9 cellular contexts compared by ENCODE assay signal in genomic region chr10:109895848-109896247, GRCh38. TPM values are rescaled to one million over a fixed set of nuclear protein-coding genes. Genes with fewer than 3 reads are reported as not detected.
DNase-seq lines count a peak whose midpoint lies in the region; ATAC-seq and TF ChIP-seq lines count a peak whose summit lies in the region.
"Had no signal": no experiment of that assay in that cellular context is flagged by ENCODE, and none has a peak within 500 bp of the region (broad histone marks: within the 10 kb centered on the region; RNA-seq: fewer than 3 reads in every experiment).

No MANE protein-coding gene starts in this region.

- CTCF ChIA-PET in MCF 10A (lab: Yijun Ruan, JAX): interaction anchor here (0.6 to 4.9 kb wide), 9 partner anchors 8 to 272 kb away, joined by 3 to 44 read pairs (median 4); no protein-coding TSS in a partner anchor
- CTCF ChIA-PET in mammary epithelial cell (lab: Charles Lee; ENCODE audit: low non-redundant PET): no interaction called here
- CTCF ChIA-PET in OCI-LY7 (lab: Charles Lee; ENCODE audit: unreplicated experiment): interaction anchor here (0.7 kb wide), 1 partner anchor 12 kb away, joined by 3 read pairs; no protein-coding TSS in a partner anchor

- H4K20me1 ChIP-seq in mammary epithelial cell (ENCODE audit: insufficient read depth, low read length) (no peaks in the 10 kb centered on the region), MM.1S (ENCODE audit: insufficient read depth, low read length) (no peaks in the 10 kb centered on the region), OCI-LY7 (ENCODE audit: insufficient read depth, low read length) (no peaks in the 10 kb centered on the region)

- no peak for ATAC-seq in HG02759 (IDR thresholded peaks at IDR 0.05; ENCODE audit: unreplicated experiment)

- H3K4me2 ChIP-seq in mammary epithelial cell (ENCODE audit: insufficient read depth, low read depth, low read length): no peak overlapping the region
- H3K4me2 ChIP-seq in MM.1S (ENCODE audit: low read depth, low read length): no peak overlapping the region
- H3K4me2 ChIP-seq in OCI-LY7 (ENCODE audit: low read length): no peak overlapping the region

- H3K27me3 Mint-ChIP-seq in MCF 10A (ENCODE audit: insufficient read depth, unreplicated experiment) (no peaks in the 10 kb centered on the region), nephron (ENCODE audit: low read depth) (no peaks in the 10 kb centered on the region)

- H3K27me3 ChIP-seq in mammary epithelial cell (ENCODE audit: insufficient read depth, low read length): no peaks in the 10 kb centered on the region
- no peaks in the 10 kb centered on the region for H3K27me3 ChIP-seq in MM.1S (replicated peaks; ENCODE audit: insufficient read depth, low read length)
- H3K27me3 ChIP-seq: upper lobe of left lung had no signal

- no peak overlapping the region for H3K27ac ChIP-seq in mammary epithelial cell (ENCODE audit: insufficient read depth, low read depth, low read length)
- peak overlapping the region; percentile 57 for H3K27ac ChIP-seq in cingulate gyrus (ENCODE audit: low read depth, low read length)
- H3K27ac ChIP-seq in urinary bladder (ENCODE audit: low read depth): peak overlapping the region; percentile 12
- no peak overlapping the region for H3K27ac ChIP-seq in MM.1S (ENCODE audit: low read length)
- H3K27ac ChIP-seq in OCI-LY7 (ENCODE audit: low read depth, low read length, poor library complexity, severe bottlenecking): no peak overlapping the region

- dilution Hi-C loops in mammary epithelial cell (cut with HindIII; ENCODE audit: low sequenced_read_pairs): loop anchor here (5.0 kb wide), 1 partner anchor 36 kb away; no protein-coding TSS in a partner anchor

- 0 out of 2 replicates have a peak, but pooled peaks cover 9% of the 10 kb centered on the region for H3F3A ChIP-seq in MM.1S (ENCODE audit: insufficient read depth, low read length)

- TF ChIP-seq CTCF in MCF 10A (IDR thresholded peaks at IDR 0.05; ENCODE audit: unreplicated experiment) (no peak), mammary epithelial cell (conservative IDR thresholded peaks at IDR 0.05 in 1 of 2, IDR thresholded peaks at IDR 0.05 in 1 of 2; ENCODE audit: extremely low read depth in 1 of 2, insufficient read depth in 1 of 2, low read depth in 1 of 2, low read length in 2 of 2) (no peak), nephron (IDR thresholded peaks at IDR 0.05; ENCODE audit: unreplicated experiment in 3 of 3) (no peak), MM.1S (IDR thresholded peaks at IDR 0.05; ENCODE audit: low read length) (no peak), OCI-LY7 (conservative IDR thresholded peaks at IDR 0.05; ENCODE audit: low read length) (no peak)

- intact Hi-C loops in MCF 10A (cut with micrococcal nuclease) (loop anchor here (2.0 kb wide), 1 partner anchor 17 kb away; no protein-coding TSS in a partner anchor), mammary epithelial cell (cut with micrococcal nuclease) (no loop called here), OCI-LY7 (cut with micrococcal nuclease; ENCODE audit: unreplicated experiment) (no loop called here)

- H3K36me3 ChIP-seq in mammary epithelial cell (ENCODE audit: insufficient read depth, low read length): peaks cover 1% of the 10 kb centered on the region
- H3K36me3 ChIP-seq in urinary bladder (ENCODE audit: insufficient read depth): no peaks in the 10 kb centered on the region
- H3K36me3 ChIP-seq in MM.1S (replicated peaks; ENCODE audit: insufficient read depth, low read length): no peaks in the 10 kb centered on the region; the same call in 1 of the 2 replicates
- H3K36me3 ChIP-seq in OCI-LY7 (ENCODE audit: insufficient read depth, low read length): peaks cover 95% of the 10 kb centered on the region

- no peak overlapping the region for H3K4me3 ChIP-seq in mammary epithelial cell (replicated peaks in 1 of 3; ENCODE audit: insufficient read depth in 1 of 3, low read depth in 2 of 3, low read length in 3 of 3)
- H3K4me3 ChIP-seq in urinary bladder (ENCODE audit: low read depth, low read length): no peak overlapping the region
- H3K4me3 ChIP-seq in MM.1S (ENCODE audit: low read length): no peak overlapping the region
- H3K4me3 ChIP-seq in OCI-LY7 (ENCODE audit: low read depth, low read length, poor library complexity, severe bottlenecking): no peak overlapping the region
- H3K4me3 ChIP-seq: upper lobe of left lung had no signal

- in situ Hi-C loops in mammary epithelial cell (cut with MboI; ENCODE audit: low sequenced_read_pairs in 2 of 2): loop anchor here (25.0 kb wide), 1 partner anchor 366 kb away; no protein-coding TSS in a partner anchor

- H2AFZ ChIP-seq in mammary epithelial cell (ENCODE audit: low read depth, low read length) (no peak overlapping the region), MM.1S (ENCODE audit: low read length) (no peak overlapping the region), OCI-LY7 (ENCODE audit: low read length) (no peak overlapping the region)

- no peaks in the 10 kb centered on the region for H3K9me3 ChIP-seq in mammary epithelial cell (replicated peaks; ENCODE audit: insufficient read depth, low read length)
- no peaks in the 10 kb centered on the region for H3K9me3 ChIP-seq in MM.1S (replicated peaks; ENCODE audit: insufficient read depth, low read length)
- H3K9me3 ChIP-seq in OCI-LY7 (ENCODE audit: low read length): no peaks in the 10 kb centered on the region
- H3K9me3 ChIP-seq: upper lobe of left lung had no signal

- H3K9me2 ChIP-seq in MM.1S (replicated peaks; ENCODE audit: insufficient read depth, low read length): no peaks in the 10 kb centered on the region
- H3K9me2 ChIP-seq in OCI-LY7 (ENCODE audit: insufficient read depth, low read length): no peaks in the 10 kb centered on the region

- H3K4me3 Mint-ChIP-seq in MCF 10A (ENCODE audit: unreplicated experiment) (peak overlapping the region; percentile 40), nephron (no peak overlapping the region)

- POLR2A ChIA-PET in MCF 10A (lab: Yijun Ruan, JAX) (interaction anchor here (0.6 to 11.3 kb wide), 8 partner anchors 17 to 685 kb away, joined by 3 to 122 read pairs (median 6); partner anchors contain the start of genes ADD3, SMNDC1 and XPNPEP1), OCI-LY7 (lab: Charles Lee) (interaction anchor here (0.7 to 7.0 kb wide), 6 partner anchors 12 to 80 kb away, joined by 3 to 58 read pairs (median 4); no protein-coding TSS in a partner anchor)

- H3K36me3 Mint-ChIP-seq in MCF 10A (ENCODE audit: insufficient read depth, unreplicated experiment) (peaks cover 54% of the 10 kb centered on the region), nephron (ENCODE audit: low read depth) (peaks cover 54% of the 10 kb centered on the region)

- DNase-seq in MCF 10A (ENCODE audit: unreplicated experiment): no peak
- DNase-seq in mammary epithelial cell: no peak
- DNase-seq in MM.1S: no peak
- no peak for DNase-seq in OCI-LY7 (ENCODE audit: low spot score)
- DNase-seq: upper lobe of left lung had no signal

- H3K27ac Mint-ChIP-seq in MCF 10A (ENCODE audit: low read depth, unreplicated experiment): peak overlapping the region; percentile 83
- H3K27ac Mint-ChIP-seq in nephron: peak overlapping the region in 2 of 3 experiments; percentile 93 to 97

- H3K79me2 ChIP-seq in mammary epithelial cell (ENCODE audit: insufficient read depth, low read length): peaks cover 63% of the 10 kb centered on the region
- peaks cover 49% of the 10 kb centered on the region for H3K79me2 ChIP-seq in MM.1S (ENCODE audit: low read length)
- peaks cover 39% of the 10 kb centered on the region for H3K79me2 ChIP-seq in OCI-LY7 (ENCODE audit: insufficient read depth, low read depth, low read length)

- H3K9ac ChIP-seq in mammary epithelial cell (ENCODE audit: insufficient read depth, low read length) (no peak overlapping the region), MM.1S (ENCODE audit: low read length) (no peak overlapping the region)

- H3K9me3 Mint-ChIP-seq in MCF 10A (ENCODE audit: unreplicated experiment): no peaks in the 10 kb centered on the region
- no peaks in the 10 kb centered on the region for H3K9me3 Mint-ChIP-seq in nephron

- H3K4me1 Mint-ChIP-seq in MCF 10A (ENCODE audit: insufficient read depth, unreplicated experiment): peaks cover 45% of the 10 kb centered on the region
- peaks cover 69% of the 10 kb centered on the region for H3K4me1 Mint-ChIP-seq in nephron

- BruUV-seq in MCF 10A (replicated peaks; lab: Mats Ljungman, UMichigan) (no TSS peak), mammary epithelial cell (replicated peaks; lab: Mats Ljungman, UMichigan) (no TSS peak), OCI-LY7 (replicated peaks; lab: Mats Ljungman, UMichigan) (no TSS peak)

- peaks cover 65% of the 10 kb centered on the region for H3K4me1 ChIP-seq in mammary epithelial cell (ENCODE audit: insufficient read depth, low read length)
- H3K4me1 ChIP-seq in urinary bladder (ENCODE audit: insufficient read depth): no peaks in the 10 kb centered on the region
- H3K4me1 ChIP-seq in MM.1S (ENCODE audit: low read length): peaks cover 15% of the 10 kb centered on the region
- H3K4me1 ChIP-seq in OCI-LY7 (ENCODE audit: insufficient read depth, low read length, poor library complexity, severe bottlenecking): no peaks in the 10 kb centered on the region

RNA-seq across cellular contexts. Expression of gene XPNPEP1, which starts 27.5 kb away (rescaled TPM):
- total RNA-seq in MCF 10A (2022) (51.6 and 52.1 TPM in 2 replicates), mammary epithelial cell (100 to 1,000 TPM in 1 of 2 donors, 10 to 100 TPM in 1; 68.6 to 127 TPM), urinary bladder (89.1 TPM), OCI-LY7 (2022) (130 and 136 TPM in 2 replicates)
- polyA plus RNA-seq in mammary epithelial cell (152 TPM), urinary bladder (38.1 TPM)
- polyA minus RNA-seq in mammary epithelial cell: 213 TPM
- 234 and 237 TPM in 2 replicates for total RNA-seq in OCI-LY7 (2014; rRNA removed; shearing (Covaris generic))

Comparison
In these comparisons a context has a peak if more than half of its experiments do, and no peak if none do; other contexts are left out.
1. H3K27ac ChIP-seq: peak in cingulate gyrus (single experiment) and urinary bladder (single experiment); none in mammary epithelial cell (single experiment), MM.1S (single experiment) and OCI-LY7 (single experiment).